8 cellular contexts compared by ENCODE assay signal in the genomic region with DNA sequence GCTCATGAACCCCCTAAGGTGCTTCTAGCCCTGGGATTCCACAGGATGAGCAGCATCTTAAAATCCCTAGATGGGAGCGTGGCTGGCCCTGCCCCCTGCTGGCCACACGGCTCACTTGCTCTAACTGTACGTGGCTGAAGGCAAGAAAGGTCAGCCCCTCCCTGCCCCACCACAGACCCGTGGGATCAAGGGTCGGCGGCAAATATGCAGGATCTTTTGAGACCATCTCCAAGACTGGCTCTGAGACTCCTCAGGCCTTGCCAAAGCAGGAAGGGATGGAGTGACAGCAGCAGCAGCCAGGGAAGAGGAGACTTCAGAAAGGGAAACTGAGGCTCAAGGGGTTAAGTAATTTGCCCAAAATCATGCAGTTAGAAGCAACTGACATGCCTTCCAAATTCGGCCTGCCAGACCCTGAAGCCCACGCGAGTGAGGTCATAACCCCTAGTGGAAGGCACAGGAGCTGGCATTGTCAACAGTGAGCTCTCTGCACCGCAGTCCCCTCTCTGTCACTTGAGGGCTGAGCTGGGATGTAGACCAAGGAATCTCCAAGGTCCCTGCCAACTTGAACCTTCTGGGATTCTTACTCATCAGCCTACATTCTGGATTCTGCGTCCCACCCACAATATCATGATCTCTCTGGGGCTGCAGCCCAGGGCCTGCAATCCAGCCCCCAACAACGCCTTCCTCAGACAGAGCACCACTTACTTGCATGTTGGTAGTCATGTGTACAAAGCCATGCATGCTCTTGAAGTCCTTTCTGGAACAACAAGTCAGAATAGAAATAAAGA. TPM values are rescaled to one million over a fixed set of nuclear protein-coding genes. Genes with fewer than 3 reads are reported as not detected.
DNase-seq lines count a peak whose midpoint lies in the region; ATAC-seq and TF ChIP-seq lines count a peak whose summit lies in the region.

No MANE protein-coding gene starts in this region.

- no peak overlapping the region for H3K27ac ChIP-seq in lung (ENCODE audit: low read depth in 1 of 2, low read length in 1 of 2)

- 35 to 39% methylated on average over 12 of the region's 12 CpGs for WGBS in lung, 2 donors

- intact Hi-C loops in activated CD4-positive, alpha-beta T cell treated with anti-CD3 and anti-CD28 coated beads, Interleukin-2, amount 10 ng/mL, durations not matched to agents 24 days and 14 days (cut with micrococcal nuclease), result loop anchor here (1.0 to 5.0 kb wide), 2 partner anchors 70 to 342 kb away; no protein-coding TSS in a partner anchor

- no peaks in the 10 kb centered on the region for H3K36me3 Mint-ChIP-seq in activated CD4-positive, alpha-beta T cell treated with anti-CD3 and anti-CD28 coated beads, Interleukin-2, amount 10 ng/mL, durations not matched to agents 24 days and 14 days (ENCODE audit: low read depth)

- TF ChIP-seq CTCF in lung (IDR thresholded peaks at IDR 0.05; ENCODE audit: control extremely low read depth, extremely low read depth), result peak; percentile 83

- H3K9me3 ChIP-seq in HAP-1 (no peaks in the 10 kb centered on the region), lung (ENCODE audit: control insufficient read depth in 2 of 2, insufficient read depth in 1 of 2, low read length in 1 of 2) (no peaks in the 10 kb centered on the region)

- H3K27me3 ChIP-seq in HAP-1 (ENCODE audit: low read depth), result no peaks in the 10 kb centered on the region
- H3K27me3 ChIP-seq in lung (ENCODE audit: control insufficient read depth, insufficient read depth), result no peaks in the 10 kb centered on the region

- peaks cover 2% of the 10 kb centered on the region for H3K27me3 Mint-ChIP-seq in activated CD4-positive, alpha-beta T cell treated with anti-CD3 and anti-CD28 coated beads, Interleukin-2, amount 10 ng/mL, durations not matched to agents 24 days and 14 days

- ATAC-seq in lung (ENCODE audit: insufficient read depth, low FRiP score), result peak; percentile 73
- ATAC-seq in HG03571 (IDR thresholded peaks at IDR 0.05; ENCODE audit: unreplicated experiment), result no peak

- no peaks in the 10 kb centered on the region for H3K4me1 ChIP-seq in HAP-1
- H3K4me1 ChIP-seq in lung (ENCODE audit: control insufficient read depth in 2 of 2, insufficient read depth in 2 of 2, low read length in 2 of 2), result no peaks in the 10 kb centered on the region

- no peaks in the 10 kb centered on the region for H3K36me3 ChIP-seq in HAP-1 (replicated peaks)
- peaks cover 0 to 7% of the 10 kb centered on the region in 2 donors for H3K36me3 ChIP-seq in lung (ENCODE audit: control insufficient read depth in 2 of 2, insufficient read depth in 2 of 2, low read length in 2 of 2)

- H3K9me3 Mint-ChIP-seq in activated CD4-positive, alpha-beta T cell treated with anti-CD3 and anti-CD28 coated beads, Interleukin-2, amount 10 ng/mL, durations not matched to agents 24 days and 14 days, result no peaks in the 10 kb centered on the region

- DNase-seq in DMS114 treated with DMSO at 0.1 percent for 48 hours (lab: John Stamatoyannopoulos, UW; ENCODE audit: unreplicated experiment), result peak; percentile 46
- peak; percentile 62 to 86 for DNase-seq in HAP-1 (ENCODE audit: low spot score in 2 of 2)
- DNase-seq in NCI-H446 (lab: John Stamatoyannopoulos, UW), result peak; percentile 13 to 72
- DNase-seq in activated CD4-positive, alpha-beta T cell treated with anti-CD3 and anti-CD28 coated beads, Interleukin-2, amount 10 ng/mL, durations not matched to agents 24 days and 14 days, result peak; percentile 90
- DNase-seq in dermis blood vessel endothelial cell, result peak; percentile 84
- DNase-seq in lung (ENCODE audit: low spot score), result peak; percentile 68
- peak; percentile 49 to 50 for DNase-seq in stimulated activated CD8-positive, alpha-beta memory T cell treated with anti-CD3 and anti-CD28 coated beads, Interleukin-15, amount 100 ng/mL, for 48 hours (ENCODE audit: low read depth in 2 of 2)

- in situ Hi-C loops in HAP-1 (cut with MboI; ENCODE audit: low sequenced_read_pairs), result no loop called here

- H3K4me3 ChIP-seq in HAP-1 (no peak overlapping the region), lung (no peak overlapping the region)

- H3K4me3 Mint-ChIP-seq in activated CD4-positive, alpha-beta T cell treated with anti-CD3 and anti-CD28 coated beads, Interleukin-2, amount 10 ng/mL, durations not matched to agents 24 days and 14 days, result no peak overlapping the region

- no peak overlapping the region for H3K27ac Mint-ChIP-seq in activated CD4-positive, alpha-beta T cell treated with anti-CD3 and anti-CD28 coated beads, Interleukin-2, amount 10 ng/mL, durations not matched to agents 24 days and 14 days

- H3K4me1 Mint-ChIP-seq in activated CD4-positive, alpha-beta T cell treated with anti-CD3 and anti-CD28 coated beads, Interleukin-2, amount 10 ng/mL, durations not matched to agents 24 days and 14 days, result peaks cover 9% of the 10 kb centered on the region

RNA-seq across cellular contexts. Expression of gene CREB3L1, which starts 31.4 kb away (rescaled TPM):
- total RNA-seq in activated CD4-positive, alpha-beta T cell treated with anti-CD3 and anti-CD28 coated beads, Interleukin-2, amount 10 ng/mL, durations not matched to agents 24 days and 14 days, result 0.09 and 0.17 TPM in 2 replicates
- 0.33 and 0.68 TPM in 2 replicates for total RNA-seq in dermis blood vessel endothelial cell
- total RNA-seq in lung, result 10 to 100 TPM; 16.8 to 52.3 TPM
- polyA plus RNA-seq in lung, result 10 to 100 TPM; 21.3 to 54.0 TPM

RNA-seq across cellular contexts. Expression of gene DGKZ, which starts 38.4 kb away (rescaled TPM):
- total RNA-seq in activated CD4-positive, alpha-beta T cell treated with anti-CD3 and anti-CD28 coated beads, Interleukin-2, amount 10 ng/mL, durations not matched to agents 24 days and 14 days, result 87.4 and 94.7 TPM in 2 replicates
- total RNA-seq in dermis blood vessel endothelial cell, result 79.8 and 86.2 TPM in 2 replicates
- total RNA-seq in lung, result 10 to 100 TPM; 33.3 to 63.2 TPM
- 10 to 100 TPM; 42.2 to 46.0 TPM for polyA plus RNA-seq in lung

Comparison
In these comparisons a context has a peak if more than half of its experiments do, and no peak if none do; other contexts are left out.
1. RNA of gene CREB3L1, which starts 31.4 kb away (total RNA-seq): 16.8 to 52.3 TPM in lung; 0.33 to 0.68 TPM in dermis blood vessel endothelial cell and 0.09 to 0.17 TPM in activated CD4-positive, alpha-beta T cell treated with anti-CD3 and anti-CD28 coated beads, Interleukin-2, amount 10 ng/mL, durations not matched to agents 24 days and 14 days; every median in the first group is over 10 times any median in the second.
2. Peak in every context shown above with its lines, with median percentiles within 50 percentile points of each other: DNase-seq.